ENCODE assay signal across 21 cellular contexts in the genomic region with DNA sequence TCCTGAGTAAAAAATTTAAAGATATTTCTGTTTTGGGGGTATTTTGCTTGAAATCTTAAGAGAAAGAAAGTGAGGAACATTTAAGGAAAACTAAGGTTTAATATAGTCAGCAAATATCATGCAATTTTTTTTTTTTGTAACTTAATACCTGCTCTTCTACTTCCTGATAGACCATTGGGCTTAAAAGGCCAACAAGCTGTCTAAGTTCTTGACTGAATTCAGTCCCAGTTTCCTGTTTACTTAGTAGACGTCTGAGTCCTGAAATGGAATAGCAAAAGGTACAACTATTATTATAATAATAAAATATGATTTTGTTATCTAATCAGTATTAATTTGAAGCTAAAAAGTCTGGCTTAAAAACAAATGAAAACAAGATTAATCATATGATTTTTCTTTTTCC. TPM values are rescaled to one million over a fixed set of nuclear protein-coding genes. Genes with fewer than 3 reads are reported as not detected.
DNase-seq lines count a peak whose midpoint lies in the region; ATAC-seq and TF ChIP-seq lines count a peak whose summit lies in the region.
"Had no signal": no experiment of that assay in that cellular context is flagged by ENCODE, and none has a peak within 500 bp of the region (broad histone marks: within the 10 kb centered on the region; RNA-seq: fewer than 3 reads in every experiment).

No MANE protein-coding gene starts in this region.

- DNase-seq in DMS153 (lab: John Stamatoyannopoulos, UW), result peak; percentile 50
- DNase-seq in OCI-LY7 (ENCODE audit: low spot score), result peak; percentile 21
- peak; percentile 28 for DNase-seq in iris pigment epithelial cell (ENCODE audit: low read depth)
- DNase-seq in CD8-positive, alpha-beta memory T cell, result no peak
- DNase-seq: CD8-positive, alpha-beta T cell; DND-41; H7; HFFc6; NCI-H1048; NCI-H1436; NCI-H1930; NCI-H226; NCI-H526; SK-N-SH; T-cell had no signal

- no peaks in the 10 kb centered on the region for H3K27me3 ChIP-seq in DOHH2 (ENCODE audit: control insufficient read depth, low read length)
- H3K27me3 ChIP-seq in CD8-positive, alpha-beta memory T cell (ENCODE audit: insufficient read depth, low read length, poor library complexity, severe bottlenecking), result no peaks in the 10 kb centered on the region
- H3K27me3 ChIP-seq: BLaER1 treated with 17β-estradiol and CSF1 and Interleukin-3, amounts not matched to agents 10 nM and 100 nM had no signal

- POLR2A ChIA-PET in OCI-LY7 (lab: Charles Lee), result interaction anchor here (0.6 to 8.4 kb wide), 4 partner anchors 13 to 199 kb away, joined by 3 to 178 read pairs (median 25); partner anchors contain the start of genes EAF2 and IQCB1
- POLR2A ChIA-PET in CD8-positive, alpha-beta memory T cell (lab: Charles Lee), result interaction anchor here (0.6 kb wide), 1 partner anchor 462 kb away, joined by 6 read pairs; no protein-coding TSS in a partner anchor

- H3K9me3 ChIP-seq in DOHH2 (ENCODE audit: control insufficient read depth, insufficient read depth, low read length) (no peaks in the 10 kb centered on the region), OCI-LY7 (ENCODE audit: low read length) (peaks cover 1% of the 10 kb centered on the region; the same call in 1 of the 2 replicates)
- no peaks in the 10 kb centered on the region for H3K9me3 ChIP-seq in CD8-positive, alpha-beta memory T cell (ENCODE audit: low read length)
- H3K9me3 ChIP-seq: BLaER1 treated with 17β-estradiol and CSF1 and Interleukin-3, amounts not matched to agents 10 nM and 100 nM; SK-N-SH had no signal

- H3K4me1 Mint-ChIP-seq in CD8-positive, alpha-beta memory T cell, result peaks cover 0 to 5% (median 0%) of the 10 kb centered on the region in 3 donors

- peak overlapping the region in 1 of 8 donors; percentile 9 for H3K27ac Mint-ChIP-seq in CD8-positive, alpha-beta memory T cell
- H3K27ac Mint-ChIP-seq: CD8-positive, alpha-beta T cell; HFFc6; T-cell had no signal

- peaks cover 35% of the 10 kb centered on the region for H3K79me2 ChIP-seq in DOHH2 (ENCODE audit: control insufficient read depth, low read length)
- H3K79me2 ChIP-seq in OCI-LY7 (ENCODE audit: insufficient read depth, low read depth, low read length), result peaks cover 30% of the 10 kb centered on the region; the same call in 1 of the 2 replicates

- H3K4me3 Mint-ChIP-seq in CD8-positive, alpha-beta memory T cell, result no peak overlapping the region
- H3K4me3 Mint-ChIP-seq: CD8-positive, alpha-beta T cell; HFFc6; T-cell had no signal

- H3K27ac ChIP-seq in DOHH2 (ENCODE audit: low read depth, low read length) (peak overlapping the region; percentile 97), OCI-LY7 (ENCODE audit: low read depth, low read length, poor library complexity, severe bottlenecking) (peak overlapping the region; percentile 91)
- no peak overlapping the region for H3K27ac ChIP-seq in CD8-positive, alpha-beta memory T cell (ENCODE audit: low read depth, low read length)
- H3K27ac ChIP-seq: BLaER1 treated with 17β-estradiol and CSF1 and Interleukin-3, amounts not matched to agents 10 nM and 100 nM; HL-60 had no signal

- no peak for ATAC-seq in HG02610 (IDR thresholded peaks at IDR 0.05; ENCODE audit: unreplicated experiment)
- no peak for ATAC-seq in HG02970 (IDR thresholded peaks at IDR 0.05; ENCODE audit: low FRiP score, unreplicated experiment)
- ATAC-seq: CD8-positive, alpha-beta T cell; Panc1; T-cell had no signal

- no peaks in the 10 kb centered on the region for H3K9me3 Mint-ChIP-seq in CD8-positive, alpha-beta memory T cell
- H3K9me3 Mint-ChIP-seq: CD8-positive, alpha-beta T cell; HFFc6; T-cell had no signal

- intact Hi-C loops in OCI-LY7 (cut with micrococcal nuclease; ENCODE audit: unreplicated experiment), result no loop called here

- H3F3A ChIP-seq in DOHH2 (ENCODE audit: control insufficient read depth, insufficient read depth), result peaks cover 61% of the 10 kb centered on the region

- H3K36me3 Mint-ChIP-seq in CD8-positive, alpha-beta memory T cell, result peaks cover 6 to 53% (median 9%) of the 10 kb centered on the region in 3 donors

- TF ChIP-seq CTCF in DOHH2 (IDR thresholded peaks at IDR 0.05; ENCODE audit: low read depth, low read length, poor library complexity, severe bottlenecking), result no peak
- no peak for TF ChIP-seq CTCF in OCI-LY7 (conservative IDR thresholded peaks at IDR 0.05; ENCODE audit: low read length)

- no peaks in the 10 kb centered on the region for H3K9me2 ChIP-seq in DOHH2 (replicated peaks; ENCODE audit: control insufficient read depth, low read length)
- H3K9me2 ChIP-seq in OCI-LY7 (ENCODE audit: insufficient read depth, low read length), result no peaks in the 10 kb centered on the region
- H3K9me2 ChIP-seq: SK-N-SH had no signal

- H3K36me3 ChIP-seq in DOHH2 (ENCODE audit: control insufficient read depth, low read length) (peaks cover 86% of the 10 kb centered on the region), OCI-LY7 (ENCODE audit: insufficient read depth, low read length) (peaks cover 92% of the 10 kb centered on the region)
- H3K36me3 ChIP-seq in CD8-positive, alpha-beta memory T cell (ENCODE audit: insufficient read depth, low read length), result peaks cover 5% of the 10 kb centered on the region

- peaks cover 84% of the 10 kb centered on the region for H3K4me1 ChIP-seq in DOHH2 (ENCODE audit: control insufficient read depth, low read length)
- H3K4me1 ChIP-seq in OCI-LY7 (ENCODE audit: insufficient read depth, low read length, poor library complexity, severe bottlenecking), result peaks cover 55% of the 10 kb centered on the region
- no peaks in the 10 kb centered on the region for H3K4me1 ChIP-seq in CD8-positive, alpha-beta memory T cell (ENCODE audit: insufficient read depth, low read length)
- H3K4me1 ChIP-seq: BLaER1 treated with 17β-estradiol and CSF1 and Interleukin-3, amounts not matched to agents 10 nM and 100 nM had no signal

- H3K4me2 ChIP-seq in DOHH2 (ENCODE audit: low read length) (peak overlapping the region; percentile 80), OCI-LY7 (ENCODE audit: low read length) (peak overlapping the region; percentile 12)
- H3K4me2 ChIP-seq: BLaER1 treated with 17β-estradiol and CSF1 and Interleukin-3, amounts not matched to agents 10 nM and 100 nM; SK-N-SH had no signal

- H4K20me1 ChIP-seq in DOHH2 (ENCODE audit: control insufficient read depth, insufficient read depth, low read depth, low read length) (no peaks in the 10 kb centered on the region), OCI-LY7 (ENCODE audit: insufficient read depth, low read length) (no peaks in the 10 kb centered on the region)
- H4K20me1 ChIP-seq: BLaER1 treated with 17β-estradiol and CSF1 and Interleukin-3, amounts not matched to agents 10 nM and 100 nM had no signal

- no TSS peak for BruUV-seq in OCI-LY7 (replicated peaks; lab: Mats Ljungman, UMichigan)

- H2AFZ ChIP-seq in OCI-LY7 (ENCODE audit: low read length), result no peak overlapping the region

- peak overlapping the region; percentile 27 for H3K4me3 ChIP-seq in DOHH2 (ENCODE audit: low read length)
- H3K4me3 ChIP-seq in OCI-LY7 (ENCODE audit: low read depth, low read length, poor library complexity, severe bottlenecking), result no peak overlapping the region
- H3K4me3 ChIP-seq in CD8-positive, alpha-beta memory T cell (ENCODE audit: low read length), result no peak overlapping the region
- H3K4me3 ChIP-seq: BLaER1 treated with 17β-estradiol and CSF1 and Interleukin-3, amounts not matched to agents 10 nM and 100 nM had no signal

- CTCF ChIA-PET in OCI-LY7 (lab: Charles Lee; ENCODE audit: unreplicated experiment), result no interaction called here
- CTCF ChIA-PET in CD8-positive, alpha-beta memory T cell (lab: Charles Lee), result no interaction called here

- H3K27me3 Mint-ChIP-seq in CD8-positive, alpha-beta memory T cell, result peaks cover 0 to 1% of the 10 kb centered on the region in 2 donors
- H3K27me3 Mint-ChIP-seq: T-cell had no signal

RNA-seq across cellular contexts. Expression of gene IQCB1, which starts 37.9 kb away (rescaled TPM):
- 77.5 and 108 TPM in 2 replicates for total RNA-seq in OCI-LY7 (2014; rRNA removed; shearing (Covaris generic))
- total RNA-seq in OCI-LY7 (2022), result 94.3 and 100 TPM in 2 replicates
- total RNA-seq in CD8-positive, alpha-beta memory T cell, result 10 to 100 TPM; 27.3 to 27.4 TPM
- 21.3 TPM for polyA plus RNA-seq in CD8-positive, alpha-beta memory T cell

RNA-seq across cellular contexts. Expression of gene EAF2, which starts 38.0 kb away (rescaled TPM):
- total RNA-seq in OCI-LY7 (2014; rRNA removed; shearing (Covaris generic)), result 66.3 and 78.1 TPM in 2 replicates
- total RNA-seq in OCI-LY7 (2022), result 131 and 132 TPM in 2 replicates
- 1 to 10 TPM; 7.8 to 8.9 TPM for total RNA-seq in CD8-positive, alpha-beta memory T cell
- polyA plus RNA-seq in CD8-positive, alpha-beta memory T cell, result 14.1 TPM

RNA-seq across cellular contexts. Expression of gene GOLGB1, which starts 47.4 kb away (rescaled TPM):
- total RNA-seq in OCI-LY7 (2014; rRNA removed; shearing (Covaris generic)), result 11.5 and 15.4 TPM in 2 replicates
- total RNA-seq in OCI-LY7 (2022), result 30.3 and 32.1 TPM in 2 replicates
- 10 to 100 TPM; 17.3 to 20.6 TPM for total RNA-seq in CD8-positive, alpha-beta memory T cell
- polyA plus RNA-seq in CD8-positive, alpha-beta memory T cell, result 16.0 TPM

Comparison
In these comparisons a context has a peak if more than half of its experiments do, and no peak if none do; other contexts are left out.
1. DNase-seq: peak in DMS153 (single experiment), OCI-LY7 (single experiment) and iris pigment epithelial cell (single experiment); none in CD8-positive, alpha-beta memory T cell (0 of 5).
2. RNA of gene EAF2, which starts 38.0 kb away (total RNA-seq): 66.3 to 132 TPM in OCI-LY7; 7.8 to 8.9 TPM in CD8-positive, alpha-beta memory T cell; every median in the first group is over 4 times any median in the second.